In genomic region chr2:74922592-74923227, GRCh38 we compare ENCODE assay signal across 17 cellular contexts. TPM values are rescaled to one million over a fixed set of nuclear protein-coding genes. Genes with fewer than 3 reads are reported as not detected.
DNase-seq lines count a peak whose midpoint lies in the region; ATAC-seq and TF ChIP-seq lines count a peak whose summit lies in the region.
"Had no signal": no experiment of that assay in that cellular context is flagged by ENCODE, and none has a peak within 500 bp of the region (broad histone marks: within the 10 kb centered on the region; RNA-seq: fewer than 3 reads in every experiment).

No MANE protein-coding gene starts in this region.

- no peaks in the 10 kb centered on the region for H3K36me3 ChIP-seq in A673 (ENCODE audit: insufficient read depth, low read length, poor library complexity, severe bottlenecking)
- H3K36me3 ChIP-seq: cardiac muscle cell, suprapubic skin had no signal

- H3K27ac ChIP-seq in A673 (ENCODE audit: low read depth, low read length, poor library complexity, severe bottlenecking), result no peak overlapping the region
- 0 out of 2 replicates have a peak overlapping the region, but pooled peaks have one; percentile 8 for H3K27ac ChIP-seq in HL-60 (replicated peaks)
- H3K27ac ChIP-seq: cardiac muscle cell, suprapubic skin had no signal

- DNase-seq in A673 (ENCODE audit: low spot score) (peak; percentile 33), HL-60 (ENCODE audit: low read depth in 1 of 2, low spot score in 1 of 2) (peak; percentile 12 to 73), SK-MEL-5 (ENCODE audit: low read depth, low spot score) (peak; percentile 28), fibroblast of mammary gland (ENCODE audit: low read depth) (peak; percentile 35), Ammon's horn (ENCODE audit: low spot score) (no peak), iPS-NIHi7 (ENCODE audit: extremely low spot score) (no peak)
- DNase-seq: DMS79; H9; KG1; kidney glomerular epithelial cell; NCI-H1694 treated with DMSO at 0.1 percent for 48 hours; stimulated activated CD4-positive, alpha-beta T cell treated with anti-CD3 and anti-CD28 coated beads, Interleukin-15, amount 100 ng/mL, for 24 hours had no signal

- no peak overlapping the region for H3K4me3 ChIP-seq in A673 (ENCODE audit: low read depth, low read length, poor library complexity, severe bottlenecking)
- no peak overlapping the region for H3K4me3 ChIP-seq in HL-60 (replicated peaks; ENCODE audit: insufficient read depth, low read length)
- no peak overlapping the region for H3K4me3 ChIP-seq in fibroblast of mammary gland (ENCODE audit: control insufficient read depth, low read depth, low read length)
- H3K4me3 ChIP-seq: cardiac muscle cell, suprapubic skin had no signal

- no peaks in the 10 kb centered on the region for H3K27me3 ChIP-seq in A673 (replicated peaks; ENCODE audit: insufficient read depth, low read depth, low read length, poor library complexity)
- H3K27me3 ChIP-seq in HL-60 (ENCODE audit: insufficient read depth, poor library complexity, severe bottlenecking), result no peaks in the 10 kb centered on the region
- H3K27me3 ChIP-seq: cardiac muscle cell had no signal

- no TSS peak for BruUV-seq in A673 (replicated peaks; lab: Mats Ljungman, UMichigan)

- CTCF ChIA-PET in A673 (lab: Charles Lee), result no interaction called here

- no peaks in the 10 kb centered on the region for H3K9me3 ChIP-seq in A673 (ENCODE audit: low read depth, low read length, poor library complexity, severe bottlenecking)
- H3K9me3 ChIP-seq: suprapubic skin had no signal

- in situ Hi-C loops in SK-MEL-5 (cut with HindIII; ENCODE audit: low pct_unique_long_range_greater_than_20kb, low sequenced_read_pairs), result no loop called here

- intact Hi-C loops in A673 (cut with micrococcal nuclease; ENCODE audit: unreplicated experiment), result loop anchor here (5.0 kb wide), 1 partner anchor 130 kb away; no protein-coding TSS in a partner anchor

- no peak for TF ChIP-seq CTCF in A673 (conservative IDR thresholded peaks at IDR 0.05; ENCODE audit: low read depth, low read length)
- TF ChIP-seq CTCF in HL-60 (IDR thresholded peaks at IDR 0.05; ENCODE audit: insufficient read depth, low read length), result no peak
- no peak for TF ChIP-seq CTCF in fibroblast of mammary gland (conservative IDR thresholded peaks at IDR 0.05; ENCODE audit: control insufficient read depth, insufficient read depth, low read depth, low read length)

- POLR2A ChIA-PET in A673 (lab: Charles Lee; ENCODE audit: low non-redundant PET), result no interaction called here

- ATAC-seq in GM18519 (IDR thresholded peaks at IDR 0.05; ENCODE audit: low FRiP score, unreplicated experiment) (no peak), SK-N-SH treated with all-trans-retinoic acid at 6 μM for 48 hours (no peak)
- ATAC-seq: activated naive CD4-positive, alpha-beta T cell treated with anti-CD3 and anti-CD28 coated beads, Interleukin-2, amount 50 U/mL, for 72 hours had no signal

- no peaks in the 10 kb centered on the region for H3K4me1 ChIP-seq in A673 (ENCODE audit: insufficient read depth, low read length, poor library complexity, severe bottlenecking)

TF ChIP-seq in SK-N-SH treated with all-trans-retinoic acid at 6 μM for 48 hours, 23 proteins besides CTCF, POLR2A, EP300 and RAD21 (continues in another document):
- TF ChIP-seq CREB5 (CRISPR knock-in tag; IDR thresholded peaks at IDR 0.05; ENCODE audit: low read depth), result no peak
- TF ChIP-seq PATZ1 (CRISPR knock-in tag; IDR thresholded peaks at IDR 0.05; ENCODE audit: borderline replicate concordance), result no peak
- no peak for TF ChIP-seq ZNF565 (CRISPR knock-in tag; conservative IDR thresholded peaks at IDR 0.05; ENCODE audit: low read depth)
- TF ChIP-seq OSR1 (CRISPR knock-in tag; IDR thresholded peaks at IDR 0.05), result no peak
- no peak for TF ChIP-seq ZFP3 (CRISPR knock-in tag; IDR thresholded peaks at IDR 0.05)
- TF ChIP-seq ZNF70 (CRISPR knock-in tag; IDR thresholded peaks at IDR 0.05), result no peak
- TF ChIP-seq ARNTL (CRISPR knock-in tag; IDR thresholded peaks at IDR 0.05; ENCODE audit: borderline replicate concordance, low read depth), result no peak
- no peak for TF ChIP-seq ZFP30 (CRISPR knock-in tag; IDR thresholded peaks at IDR 0.05)
- no peak for TF ChIP-seq CSRNP3 (CRISPR knock-in tag; IDR thresholded peaks at IDR 0.05)
- TF ChIP-seq PPARA (CRISPR knock-in tag; IDR thresholded peaks at IDR 0.05; ENCODE audit: borderline replicate concordance), result no peak
- no peak for TF ChIP-seq TOX (CRISPR knock-in tag; IDR thresholded peaks at IDR 0.05; ENCODE audit: borderline replicate concordance)
- no peak for TF ChIP-seq ISL1 (CRISPR knock-in tag; IDR thresholded peaks at IDR 0.05)
- TF ChIP-seq POU6F1 (CRISPR knock-in tag; IDR thresholded peaks at IDR 0.05; ENCODE audit: borderline replicate concordance, low read depth), result no peak
- TF ChIP-seq ZC3H10 (CRISPR knock-in tag; IDR thresholded peaks at IDR 0.05), result no peak
- no peak for TF ChIP-seq CSDC2 (CRISPR knock-in tag; IDR thresholded peaks at IDR 0.05)

RNA-seq across cellular contexts. Expression of gene POLE4, which starts 35.7 kb away (rescaled TPM):
- 60.6 and 63.4 TPM in 2 replicates for total RNA-seq in A673 (2021)
- 77.4 and 116 TPM in 2 replicates for total RNA-seq in SK-MEL-5 (2014; rRNA removed; shearing (Covaris generic))
- 39.2 and 72.5 TPM in 2 replicates for polyA plus RNA-seq in SK-MEL-5 (2015; cell fraction: cytosol; rRNA removed)
- 7.5 and 13.3 TPM in 2 replicates for polyA plus RNA-seq in SK-MEL-5 (2015; cell fraction: nucleus; rRNA removed)

Comparison
In these comparisons a context has a peak if more than half of its experiments do, and no peak if none do; other contexts are left out.
1. DNase-seq: peak in A673 (single experiment), HL-60 (2 of 2), SK-MEL-5 (single experiment) and fibroblast of mammary gland (single experiment); none in Ammon's horn (single experiment) and iPS-NIHi7 (single experiment).